In genomic region chr15:41337047-41337446, GRCh38 we compare ENCODE assay signal across 25 cellular contexts. TPM values are rescaled to one million over a fixed set of nuclear protein-coding genes. Genes with fewer than 3 reads are reported as not detected.
A peak's percentile ranks its signal among the peaks of the same experiment; 100 is the strongest.
DNase-seq lines count a peak whose midpoint lies in the region; ATAC-seq and TF ChIP-seq lines count a peak whose summit lies in the region.
"Had no signal": no experiment of that assay in that cellular context is flagged by ENCODE, and none has a peak within 500 bp of the region (broad histone marks: within the 10 kb centered on the region; RNA-seq: fewer than 3 reads in every experiment).

No MANE protein-coding gene starts in this region.

- H2AFZ ChIP-seq in H9 (ENCODE audit: low read length) = no peak overlapping the region
- peak overlapping the region; percentile 82 for H2AFZ ChIP-seq in fibroblast of lung (ENCODE audit: low read length)
- H2AFZ ChIP-seq: GM23338 had no signal

- no peak overlapping the region for H2BK5ac ChIP-seq in H9 (ENCODE audit: insufficient read length, low read length)

- H4K20me1 ChIP-seq in H9 (ENCODE audit: control insufficient read depth, insufficient read depth, insufficient read length) (no peaks in the 10 kb centered on the region), fibroblast of lung (ENCODE audit: control insufficient read depth, extremely low read depth, insufficient read depth, low read length) (no peaks in the 10 kb centered on the region)

- H2BK120ac ChIP-seq in H9 (ENCODE audit: low read depth, low read length, poor library complexity, severe bottlenecking) = no peak overlapping the region

- H3K27ac ChIP-seq in H9 (ENCODE audit: insufficient read length, low read depth, low read length) = no peak overlapping the region
- H3K27ac ChIP-seq in fibroblast of lung (ENCODE audit: insufficient read depth, low read length) = no peak overlapping the region
- H3K27ac ChIP-seq: gastroesophageal sphincter, ovary, suprapubic skin, vagina had no signal

- H3T11ph ChIP-seq in H9 (ENCODE audit: low read length) = no peak overlapping the region

- H3K79me2 ChIP-seq in H9 (ENCODE audit: insufficient read depth, low read length) (peaks cover 12% of the 10 kb centered on the region; the same call in 1 of the 2 replicates), fibroblast of lung (ENCODE audit: control insufficient read depth, insufficient read depth, low read length) (peaks cover 74% of the 10 kb centered on the region)

- no peak overlapping the region for H2BK20ac ChIP-seq in H9 (ENCODE audit: low read depth, low read length, poor library complexity, severe bottlenecking)

- H4K5ac ChIP-seq in H9 (ENCODE audit: insufficient read length, low read depth, low read length) = no peak overlapping the region

- no peak overlapping the region for H2AK5ac ChIP-seq in H9 (ENCODE audit: insufficient read length, low read length)

- no peak for ATAC-seq in HG03442 (IDR thresholded peaks at IDR 0.05; ENCODE audit: unreplicated experiment)
- ATAC-seq: gastroesophageal sphincter, GM23338, sciatic nerve had no signal

- H3K36me3 ChIP-seq in fibroblast of lung (ENCODE audit: control insufficient read depth, insufficient read depth, low read length) = peaks cover 4% of the 10 kb centered on the region
- H3K36me3 ChIP-seq: gastroesophageal sphincter, ovary, suprapubic skin, vagina had no signal

- no peak overlapping the region for H2BK15ac ChIP-seq in H9 (ENCODE audit: low read depth, low read length)

- H3K23me2 ChIP-seq in H9 (ENCODE audit: insufficient read length, low read depth, low read length, poor library complexity, severe bottlenecking) = peaks cover 2% of the 10 kb centered on the region

- H3K9ac ChIP-seq in H9 (ENCODE audit: extremely low read depth, insufficient read length, low read length) (no peak overlapping the region), fibroblast of lung (ENCODE audit: insufficient read depth, low read length) (no peak overlapping the region)

- H3K36me3 Mint-ChIP-seq in T-helper 1 cell treated with Interleukin-12 subunit alpha and Interleukin-12 subunit beta and Interleukin-4 antibody, amounts not matched to agents 30 μg/mL and 1 μg/mL, for 36 hours (ENCODE audit: low read depth) = peaks cover 42% of the 10 kb centered on the region
- peaks cover 24 to 56% (median 41%) of the 10 kb centered on the region in 3 experiments for H3K36me3 Mint-ChIP-seq in H9 (ENCODE audit: insufficient read depth in 1 of 3, low read depth in 3 of 3)
- H3K36me3 Mint-ChIP-seq in activated T-helper 1 cell treated with anti-CD3 and anti-CD28 coated beads, Interleukin-12 subunit alpha, Interleukin-12 subunit beta, Interleukin-2, Interleukin-4 antibody, amounts not matched to agents 30 ng/mL and 10 ng/mL and 1 ng/mL, durations not matched to agents 14 hours and 24 hours and 36 hours (ENCODE audit: low read depth) = peaks cover 34% of the 10 kb centered on the region
- H3K36me3 Mint-ChIP-seq in activated T-cell treated with anti-CD3 and anti-CD28 coated beads, Interleukin-2, amount 50 U/mL, for 24 hours (ENCODE audit: low read depth) = peaks cover 73% of the 10 kb centered on the region

- TF ChIP-seq CTCF in H9 (conservative IDR thresholded peaks at IDR 0.05) (no peak), fibroblast of lung (conservative IDR thresholded peaks at IDR 0.05 in 1 of 2, IDR thresholded peaks at IDR 0.05 in 1 of 2; ENCODE audit: low read depth in 1 of 2, low read length in 2 of 2) (no peak)

- no peaks in the 10 kb centered on the region for H3K27me3 Mint-ChIP-seq in T-helper 1 cell treated with Interleukin-12 subunit alpha and Interleukin-12 subunit beta and Interleukin-4 antibody, amounts not matched to agents 30 μg/mL and 1 μg/mL, for 36 hours (ENCODE audit: low read depth)
- H3K27me3 Mint-ChIP-seq in H9 (ENCODE audit: low read depth) = no peaks in the 10 kb centered on the region
- H3K27me3 Mint-ChIP-seq in activated T-helper 1 cell treated with anti-CD3 and anti-CD28 coated beads, Interleukin-12 subunit alpha, Interleukin-12 subunit beta, Interleukin-2, Interleukin-4 antibody, amounts not matched to agents 30 ng/mL and 10 ng/mL and 1 ng/mL, durations not matched to agents 14 hours and 24 hours and 36 hours (ENCODE audit: insufficient read depth) = no peaks in the 10 kb centered on the region
- H3K27me3 Mint-ChIP-seq in activated T-cell treated with anti-CD3 and anti-CD28 coated beads, Interleukin-2, amount 50 U/mL, for 24 hours = no peaks in the 10 kb centered on the region

- H3K23ac ChIP-seq in H9 (ENCODE audit: insufficient read length, low read depth, low read length) = no peak overlapping the region

- no peak overlapping the region for H3K4me3 ChIP-seq in fibroblast of lung (replicated peaks in 1 of 4; ENCODE audit: control extremely low read depth in 1 of 4, insufficient read depth in 1 of 4, low read depth in 3 of 4, low read length in 4 of 4)
- H3K4me3 ChIP-seq: gastroesophageal sphincter, GM23338, lung, ovary, suprapubic skin, vagina had no signal

- H3K4me2 ChIP-seq in H9 (ENCODE audit: insufficient read depth, insufficient read length, low read length) (no peak overlapping the region), fibroblast of lung (ENCODE audit: extremely low read depth, insufficient read depth, low read length) (no peak overlapping the region)
- H3K4me2 ChIP-seq: GM23338 had no signal

- intact Hi-C loops in activated T-helper 1 cell treated with anti-CD3 and anti-CD28 coated beads, Interleukin-12 subunit alpha, Interleukin-12 subunit beta, Interleukin-2, Interleukin-4 antibody, amounts not matched to agents 30 ng/mL and 10 ng/mL and 1 ng/mL, durations not matched to agents 14 hours and 24 hours and 36 hours (cut with micrococcal nuclease) = no loop called here

- no peak overlapping the region for H3K56ac ChIP-seq in H9 (ENCODE audit: insufficient read length, low read depth, low read length)

- no peaks in the 10 kb centered on the region for H3K9me3 Mint-ChIP-seq in T-helper 1 cell treated with Interleukin-12 subunit alpha and Interleukin-12 subunit beta and Interleukin-4 antibody, amounts not matched to agents 30 μg/mL and 1 μg/mL, for 36 hours
- H3K9me3 Mint-ChIP-seq in H9 = no peaks in the 10 kb centered on the region
- no peaks in the 10 kb centered on the region for H3K9me3 Mint-ChIP-seq in activated T-helper 1 cell treated with anti-CD3 and anti-CD28 coated beads, Interleukin-12 subunit alpha, Interleukin-12 subunit beta, Interleukin-2, Interleukin-4 antibody, amounts not matched to agents 30 ng/mL and 10 ng/mL and 1 ng/mL, durations not matched to agents 14 hours and 24 hours and 36 hours
- no peaks in the 10 kb centered on the region for H3K9me3 Mint-ChIP-seq in activated T-cell treated with anti-CD3 and anti-CD28 coated beads, Interleukin-2, amount 50 U/mL, for 24 hours
- H3K9me3 Mint-ChIP-seq: GM23338 had no signal

- H3K4me1 Mint-ChIP-seq in T-helper 1 cell treated with Interleukin-12 subunit alpha and Interleukin-12 subunit beta and Interleukin-4 antibody, amounts not matched to agents 30 μg/mL and 1 μg/mL, for 36 hours (ENCODE audit: low read depth) = peaks cover 44% of the 10 kb centered on the region
- H3K4me1 Mint-ChIP-seq in H9 = peaks cover 8 to 19% of the 10 kb centered on the region in 2 experiments
- peaks cover 51% of the 10 kb centered on the region for H3K4me1 Mint-ChIP-seq in activated T-helper 1 cell treated with anti-CD3 and anti-CD28 coated beads, Interleukin-12 subunit alpha, Interleukin-12 subunit beta, Interleukin-2, Interleukin-4 antibody, amounts not matched to agents 30 ng/mL and 10 ng/mL and 1 ng/mL, durations not matched to agents 14 hours and 24 hours and 36 hours (ENCODE audit: low read depth)
- H3K4me1 Mint-ChIP-seq in activated T-cell treated with anti-CD3 and anti-CD28 coated beads, Interleukin-2, amount 50 U/mL, for 24 hours (ENCODE audit: low read depth) = peaks cover 25% of the 10 kb centered on the region

- H3K14ac ChIP-seq in H9 (ENCODE audit: insufficient read depth, low read length) = no peak overlapping the region

- H3K79me1 ChIP-seq in H9 (ENCODE audit: insufficient read depth, low read depth, low read length, poor library complexity, severe bottlenecking) = peaks cover 7% of the 10 kb centered on the region

- H3K9me3 ChIP-seq in H9 (ENCODE audit: control insufficient read depth, low read depth, low read length) = no peaks in the 10 kb centered on the region
- H3K9me3 ChIP-seq in fibroblast of lung (ENCODE audit: control insufficient read depth, insufficient read depth, low read depth, low read length) = no peaks in the 10 kb centered on the region
- H3K9me3 ChIP-seq: BE2C, gastroesophageal sphincter, ovary, suprapubic skin, vagina had no signal

- H2BK12ac ChIP-seq in H9 (ENCODE audit: insufficient read length, low read depth, low read length) = no peak overlapping the region

- no CpG with 5 or more reads among the region's 6 CpGs for WGBS in H9 (ENCODE audit: extremely low coverage, insufficient read length, low lambda C conversion rate)

- no peak overlapping the region for H4K8ac ChIP-seq in H9 (replicated peaks; ENCODE audit: insufficient read length, low read depth, low read length)

- H3K27me3 ChIP-seq in H9 (ENCODE audit: insufficient read depth, low read length) = no peaks in the 10 kb centered on the region
- no peaks in the 10 kb centered on the region for H3K27me3 ChIP-seq in fibroblast of lung (ENCODE audit: control insufficient read depth, insufficient read depth, low read length)
- H3K27me3 ChIP-seq: BE2C, gastroesophageal sphincter, ovary, suprapubic skin, vagina had no signal

- H3K4ac ChIP-seq in H9 (ENCODE audit: low read depth, low read length) = no peak overlapping the region

- no peak overlapping the region for H3K27ac Mint-ChIP-seq in T-helper 1 cell treated with Interleukin-12 subunit alpha and Interleukin-12 subunit beta and Interleukin-4 antibody, amounts not matched to agents 30 μg/mL and 1 μg/mL, for 36 hours
- H3K27ac Mint-ChIP-seq in H9 = peak overlapping the region in 2 of 3 experiments; percentile 34 to 86; a peak in 3 of 7 replicates
- peak overlapping the region; percentile 74 for H3K27ac Mint-ChIP-seq in activated T-helper 1 cell treated with anti-CD3 and anti-CD28 coated beads, Interleukin-12 subunit alpha, Interleukin-12 subunit beta, Interleukin-2, Interleukin-4 antibody, amounts not matched to agents 30 ng/mL and 10 ng/mL and 1 ng/mL, durations not matched to agents 14 hours and 24 hours and 36 hours
- H3K27ac Mint-ChIP-seq in activated T-cell treated with anti-CD3 and anti-CD28 coated beads, Interleukin-2, amount 50 U/mL, for 24 hours = no peak overlapping the region
- H3K27ac Mint-ChIP-seq: GM23338 had no signal

- peak overlapping the region; percentile 72 for H3K4me3 Mint-ChIP-seq in T-helper 1 cell treated with Interleukin-12 subunit alpha and Interleukin-12 subunit beta and Interleukin-4 antibody, amounts not matched to agents 30 μg/mL and 1 μg/mL, for 36 hours
- no peak overlapping the region for H3K4me3 Mint-ChIP-seq in H9
- H3K4me3 Mint-ChIP-seq in activated T-helper 1 cell treated with anti-CD3 and anti-CD28 coated beads, Interleukin-12 subunit alpha, Interleukin-12 subunit beta, Interleukin-2, Interleukin-4 antibody, amounts not matched to agents 30 ng/mL and 10 ng/mL and 1 ng/mL, durations not matched to agents 14 hours and 24 hours and 36 hours = no peak overlapping the region
- no peak overlapping the region for H3K4me3 Mint-ChIP-seq in activated T-cell treated with anti-CD3 and anti-CD28 coated beads, Interleukin-2, amount 50 U/mL, for 24 hours
- H3K4me3 Mint-ChIP-seq: GM23338 had no signal

- H4K91ac ChIP-seq in H9 (ENCODE audit: insufficient read length, low read depth, low read length) = no peak overlapping the region

- no peaks in the 10 kb centered on the region for H3K4me1 ChIP-seq in H9 (ENCODE audit: insufficient read depth, low read length)
- H3K4me1 ChIP-seq in fibroblast of lung (ENCODE audit: control insufficient read depth, extremely low read depth, insufficient read depth, low read length) = no peaks in the 10 kb centered on the region
- H3K4me1 ChIP-seq: BE2C, vagina had no signal

- DNase-seq in T-helper 1 cell (no peak), H9 (no peak), fibroblast of lung (ENCODE audit: low read depth in 2 of 2) (no peak), putamen (ENCODE audit: low spot score) (no peak)
- no peak for DNase-seq in activated T-helper 1 cell treated with anti-CD3 and anti-CD28 coated beads, Interleukin-12 subunit alpha, Interleukin-12 subunit beta, Interleukin-2, Interleukin-4 antibody, amounts not matched to agents 30 ng/mL and 10 ng/mL and 1 ng/mL, durations not matched to agents 14 hours and 24 hours and 36 hours (ENCODE audit: low spot score)
- DNase-seq in activated T-cell treated with anti-CD3 and anti-CD28 coated beads, Interleukin-2, amount 50 U/mL, for 24 hours = no peak
- DNase-seq: activated CD4-positive, alpha-beta T cell treated with anti-CD3 and anti-CD28 coated beads for 1 hour; activated gamma-delta T cell; BE2C; central memory CD4-positive, alpha-beta T cell; GF-D8; KG1; NCI-H1930; NCI-H2227 treated with DMSO at 0.1 percent for 48 hours; NCI-H774; ovary had no signal

- H3K18ac ChIP-seq in H9 (ENCODE audit: insufficient read length, low read depth, low read length) = no peak overlapping the region

RNA-seq across cellular contexts. Expression of gene NUSAP1, which starts 4.4 kb away (rescaled TPM):
- total RNA-seq in H9 (2021) (157 and 158 TPM in 2 replicates), fibroblast of lung (15.9 and 27.6 TPM in 2 replicates)
- 112 and 117 TPM in 2 replicates for total RNA-seq in activated T-helper 1 cell treated with anti-CD3 and anti-CD28 coated beads, Interleukin-12 subunit alpha, Interleukin-12 subunit beta, Interleukin-2, Interleukin-4 antibody, amounts not matched to agents 30 ng/mL and 10 ng/mL and 1 ng/mL, durations not matched to agents 14 hours and 24 hours and 36 hours
- polyA plus RNA-seq in fibroblast of lung = 25.7 and 88.9 TPM in 2 replicates
- polyA plus RNA-seq in fibroblast of lung (2012) = 17.7 and 60.0 TPM in 2 replicates
- 16.6 and 63.9 TPM in 2 replicates for polyA minus RNA-seq in fibroblast of lung (ENCODE audit: low replicate concordance)

RNA-seq across cellular contexts. Expression of gene OIP5, which starts 4.7 kb away (rescaled TPM):
- 30.9 and 33.3 TPM in 2 replicates for total RNA-seq in H9 (2021)
- 15.6 and 17.6 TPM in 2 replicates for total RNA-seq in activated T-helper 1 cell treated with anti-CD3 and anti-CD28 coated beads, Interleukin-12 subunit alpha, Interleukin-12 subunit beta, Interleukin-2, Interleukin-4 antibody, amounts not matched to agents 30 ng/mL and 10 ng/mL and 1 ng/mL, durations not matched to agents 14 hours and 24 hours and 36 hours
- total RNA-seq in fibroblast of lung = 0.26 and 2.0 TPM in 2 replicates
- polyA plus RNA-seq in fibroblast of lung = 2.4 and 8.3 TPM in 2 replicates
- polyA plus RNA-seq in fibroblast of lung (2012) = 1.8 and 6.7 TPM in 2 replicates
- polyA minus RNA-seq in fibroblast of lung (ENCODE audit: low replicate concordance) = 1.8 TPM in 1 of 2 replicates, not detected in the other
- total RNA-seq: myocyte, vagina had no signal

Comparison
In these comparisons a context has a peak if more than half of its experiments do, and no peak if none do; other contexts are left out.
1. H3K27ac Mint-ChIP-seq: peak in H9 (2 of 3) and activated T-helper 1 cell treated with anti-CD3 and anti-CD28 coated beads, Interleukin-12 subunit alpha, Interleukin-12 subunit beta, Interleukin-2, Interleukin-4 antibody, amounts not matched to agents 30 ng/mL and 10 ng/mL and 1 ng/mL, durations not matched to agents 14 hours and 24 hours and 36 hours (single experiment); none in T-helper 1 cell treated with Interleukin-12 subunit alpha and Interleukin-12 subunit beta and Interleukin-4 antibody, amounts not matched to agents 30 μg/mL and 1 μg/mL, for 36 hours (single experiment) and activated T-cell treated with anti-CD3 and anti-CD28 coated beads, Interleukin-2, amount 50 U/mL, for 24 hours (single experiment).